Comparison of ENCODE assay signal across 25 cellular contexts in genomic region chr4:95068401-95068800, GRCh38.
"Had no signal": no experiment of that assay in that cellular context is flagged by ENCODE, and none has a peak within 500 bp of the region (broad histone marks: within the 10 kb centered on the region; RNA-seq: fewer than 3 reads in every experiment).

No MANE protein-coding gene starts in this region.

- H3K9me3 Mint-ChIP-seq: natural killer cell treated with Interleukin-12 subunit alpha and Interleukin-12 subunit beta and Interleukin-15 and Interleukin-18, amount 100 ng/mL, for 72 hours had no signal

- H3K4me1 Mint-ChIP-seq: memory B cell had no signal

- H2AFZ ChIP-seq: neural progenitor cell had no signal

- FAIRE-seq: colon had no signal

- ATAC-seq: effector memory CD8-positive, alpha-beta T cell; heart right ventricle; lower lobe of right lung; stimulated activated naive CD8-positive, alpha-beta T cell treated with anti-CD3 and anti-CD28 coated beads, Interleukin-15, Interleukin-2, amounts not matched to agents 100 U/mL and 50 U/mL, for 24 hours had no signal

- H3K27me3 Mint-ChIP-seq: dendritic cell treated with granulocyte-macrophage colony-stimulating factor and Interleukin-4, amounts not matched to agents 40 ng/mL and 50 ng/mL, for 4 days; effector memory CD8-positive, alpha-beta T cell; memory B cell; natural killer cell treated with Interleukin-12 subunit alpha and Interleukin-12 subunit beta and Interleukin-15 and Interleukin-18, amount 100 ng/mL, for 72 hours had no signal

- H3K27ac ChIP-seq: esophagus squamous epithelium, heart right ventricle, left ventricle myocardium inferior, lower lobe of right lung, neural progenitor cell, ovary, right atrium auricular region, sigmoid colon, skin epidermis, tibial artery, upper lobe of left lung, vagina had no signal

- H3K36me3 ChIP-seq: esophagus squamous epithelium, heart right ventricle, left ventricle myocardium inferior, lower lobe of right lung, neural progenitor cell, ovary, right atrium auricular region, sigmoid colon, tibial artery, upper lobe of left lung, vagina had no signal

- H3K4me1 ChIP-seq: esophagus squamous epithelium, left ventricle myocardium inferior, lower lobe of right lung, right atrium auricular region, sigmoid colon, upper lobe of left lung, vagina had no signal

- H3K27me3 ChIP-seq: esophagus squamous epithelium, heart right ventricle, neural progenitor cell, ovary, right atrium auricular region, sigmoid colon, tibial artery, upper lobe of left lung, vagina had no signal

- H3K4me3 ChIP-seq: esophagus squamous epithelium, heart right ventricle, left ventricle myocardium inferior, lower lobe of right lung, neural progenitor cell, ovary, right atrium auricular region, sigmoid colon, skin epidermis, tibial artery, upper lobe of left lung, vagina had no signal

- H3K36me3 Mint-ChIP-seq: memory B cell; mesothelial cell of epicardium; natural killer cell treated with Interleukin-12 subunit alpha and Interleukin-12 subunit beta and Interleukin-15 and Interleukin-18, amount 100 ng/mL, for 72 hours had no signal

- DNase-seq: effector memory CD8-positive, alpha-beta T cell; esophagus squamous epithelium; foreskin melanocyte; heart right ventricle; hypothalamus; islet precursor cell; left ventricle myocardium inferior; lower lobe of right lung; nucleus accumbens; ovary; sigmoid colon; stimulated activated CD4-positive, alpha-beta T cell treated with anti-CD3 and anti-CD28 coated beads, Interleukin-2, amount 100 ng/mL, for 24 hours; stimulated activated CD4-positive, alpha-beta T cell treated with anti-CD3 and anti-CD28 coated beads, Interleukin-4, amount 100 ng/mL, for 4 hours; stimulated activated naive CD8-positive, alpha-beta T cell treated with anti-CD3 and anti-CD28 coated beads, Interleukin-15, Interleukin-2, amounts not matched to agents 100 U/mL and 50 U/mL, for 24 hours; tibial artery; upper lobe of left lung had no signal

- H3K4me2 ChIP-seq: neural progenitor cell had no signal

- H3K9me3 ChIP-seq: esophagus squamous epithelium, left ventricle myocardium inferior, lower lobe of right lung, ovary, right atrium auricular region, sigmoid colon, tibial artery, upper lobe of left lung, vagina had no signal

- H3K9ac ChIP-seq: neural progenitor cell had no signal

- H3K27ac Mint-ChIP-seq: dendritic cell treated with granulocyte-macrophage colony-stimulating factor and Interleukin-4, amounts not matched to agents 40 ng/mL and 50 ng/mL, for 4 days; effector memory CD8-positive, alpha-beta T cell; memory B cell; mesothelial cell of epicardium; natural killer cell treated with Interleukin-12 subunit alpha and Interleukin-12 subunit beta and Interleukin-15 and Interleukin-18, amount 100 ng/mL, for 72 hours; neural progenitor cell had no signal

- H3K4me3 Mint-ChIP-seq: dendritic cell treated with granulocyte-macrophage colony-stimulating factor and Interleukin-4, amounts not matched to agents 40 ng/mL and 50 ng/mL, for 4 days; effector memory CD8-positive, alpha-beta T cell; memory B cell; mesothelial cell of epicardium; neural progenitor cell had no signal
